Comparison of ENCODE assay signal across 23 cellular contexts in genomic region chr4:185457136-185457535, GRCh38. TPM values are rescaled to one million over a fixed set of nuclear protein-coding genes. Genes with fewer than 3 reads are reported as not detected.
DNase-seq lines count a peak whose midpoint lies in the region; FAIRE-seq and TF ChIP-seq lines count a peak whose summit lies in the region.
"Had no signal": no experiment of that assay in that cellular context is flagged by ENCODE, and none has a peak within 500 bp of the region (broad histone marks: within the 10 kb centered on the region; RNA-seq: fewer than 3 reads in every experiment).

No MANE protein-coding gene starts in this region.

- no peak overlapping the region for H3K18ac ChIP-seq in H1 (ENCODE audit: extremely low read depth, low read length)

- H3K9me3 ChIP-seq in H1 (ENCODE audit: insufficient read depth in 2 of 2, low read depth in 1 of 2, low read length in 1 of 2) = no peaks in the 10 kb centered on the region
- H3K9me3 ChIP-seq: adrenal gland, lower lobe of right lung, SJSA1, transverse colon had no signal

- H4K5ac ChIP-seq in H1 (ENCODE audit: insufficient read length, low read depth, low read length) = no peak overlapping the region

- TF ChIP-seq POLR2A in H1 (IDR thresholded peaks at IDR 0.05; ENCODE audit: control extremely low read depth in 1 of 2, low read depth in 2 of 2, low read length in 2 of 2) (no peak), GM12892 (IDR thresholded peaks at IDR 0.05; ENCODE audit: low read depth, low read length) (no peak), H54 (IDR thresholded peaks at IDR 0.05; ENCODE audit: low read depth, low read length) (no peak)

- FAIRE-seq in H1 (lab: Jason Lieb, UNC) = peak; percentile 69
- FAIRE-seq in GM12892 (lab: Jason Lieb, UNC) = no peak
- FAIRE-seq in H54 (lab: Jason Lieb, UNC) = no peak

- no peak overlapping the region for H2BK15ac ChIP-seq in H1 (ENCODE audit: low read length)

- H4K20me1 ChIP-seq in H1 (replicated peaks in 1 of 2; ENCODE audit: control insufficient read depth in 1 of 2, insufficient read depth in 2 of 2, low read length in 2 of 2) = no peaks in the 10 kb centered on the region

- no peaks in the 10 kb centered on the region for H3K36me3 ChIP-seq in H1 (ENCODE audit: control insufficient read depth in 2 of 4, insufficient read depth in 4 of 4, low read length in 3 of 4)
- H3K36me3 ChIP-seq: adrenal gland, lower lobe of right lung, SJSA1, transverse colon had no signal

- no peak overlapping the region for H3K14ac ChIP-seq in H1 (ENCODE audit: insufficient read length)

- POLR2A ChIA-PET in H1 (lab: Charles Lee; ENCODE audit: partially characterized antibody) = no interaction called here

- no peak overlapping the region for H4K8ac ChIP-seq in H1 (ENCODE audit: extremely low read depth, insufficient read depth, low read length)

- no peak overlapping the region for H2AFZ ChIP-seq in H1 (ENCODE audit: low read length)

- H2BK5ac ChIP-seq in H1 (ENCODE audit: low read depth, low read length) = no peak overlapping the region

- H3K56ac ChIP-seq in H1 (replicated peaks; ENCODE audit: insufficient read length, low read depth, low read length) = no peak overlapping the region

- no peak overlapping the region for H2BK120ac ChIP-seq in H1 (replicated peaks; ENCODE audit: low read depth, low read length)

- no peak overlapping the region for H3K27ac ChIP-seq in H1 (ENCODE audit: low read depth, low read length)
- H3K27ac ChIP-seq: adrenal gland, lower lobe of right lung, SJSA1, transverse colon had no signal

- H3K27me3 ChIP-seq in H1 (replicated peaks in 1 of 4; ENCODE audit: control insufficient read depth in 3 of 4, extremely low read depth in 1 of 4, insufficient read depth in 3 of 4, low read length in 3 of 4) = no peaks in the 10 kb centered on the region
- H3K27me3 ChIP-seq: adrenal gland, transverse colon had no signal

- H3K79me1 ChIP-seq in H1 (ENCODE audit: low read depth, low read length) = no peaks in the 10 kb centered on the region

- DNase-seq in NCI-H748 (lab: John Stamatoyannopoulos, UW; ENCODE audit: unreplicated experiment) (peak; percentile 7), NCI-H748 treated with DMSO at 0.1 percent for 48 hours (lab: John Stamatoyannopoulos, UW) (no peak), NCI-H2171 treated with DMSO at 0.1 percent for 48 hours (lab: John Stamatoyannopoulos, UW) (peak; percentile 70), H1 (ENCODE audit: low read depth in 1 of 2, low spot score in 2 of 2) (no peak), NCI-H1694 (lab: John Stamatoyannopoulos, UW) (no peak), GM12892 (ENCODE audit: insufficient read length) (no peak), H54 (ENCODE audit: insufficient read length, low spot score) (no peak), dedifferentiated amniotic fluid mesenchymal stem cell (ENCODE audit: extremely low spot score) (no peak)
- DNase-seq: activated CD4-positive, alpha-beta T cell treated with anti-CD3 and anti-CD28 coated beads for 48 hours; activated CD8-positive, alpha-beta memory T cell treated with anti-CD3 and anti-CD28 coated beads, Interleukin-2, amount 50 U/mL, for 4 hours; activated gamma-delta T cell; adrenal gland; CD4-positive, alpha-beta T cell; effector CD4-positive, alpha-beta T cell; EL; GOT3; Karpas-422; lower lobe of right lung; NCI-H1436; stimulated activated naive CD8-positive, alpha-beta T cell treated with anti-CD3 and anti-CD28 coated beads, Interleukin-15, Interleukin-2, amounts not matched to agents 100 U/mL and 50 U/mL, for 24 hours; T1000; transverse colon had no signal

- WGBS in H1 (ENCODE audit: extremely low coverage in 1 of 2, insufficient coverage in 1 of 2, insufficient read length in 1 of 2, insufficient replicate concordance in 2 of 2, low coverage in 1 of 2, low lambda C conversion rate in 2 of 2, missing lambda C conversion rate in 1 of 2), 2 experiments = 37% methylated on average over 3 of the region's 3 CpGs; no CpG with 5 or more reads in 1 of the 2 experiments

- H3K23me2 ChIP-seq in H1 (ENCODE audit: low read depth, low read length) = no peaks in the 10 kb centered on the region

- no peaks in the 10 kb centered on the region for H3K79me2 ChIP-seq in H1 (ENCODE audit: control insufficient read depth in 1 of 2, insufficient read depth in 2 of 2, low read length in 2 of 2)

- H2AK5ac ChIP-seq in H1 (ENCODE audit: low read depth, low read length) = no peak overlapping the region

- peaks cover 0 to 5% (median 1%) of the 10 kb centered on the region in 4 experiments; a peak in 1 of 7 replicates for H3K4me1 ChIP-seq in H1 (replicated peaks in 1 of 4; ENCODE audit: control insufficient read depth in 3 of 4, insufficient read depth in 4 of 4, low read length in 3 of 4)
- H3K4me1 ChIP-seq: adrenal gland, lower lobe of right lung, SJSA1, transverse colon had no signal

- TF ChIP-seq RAD21 in H1 (IDR thresholded peaks at IDR 0.05 in 1 of 2, conservative IDR thresholded peaks at IDR 0.05 in 1 of 2; ENCODE audit: low read depth in 2 of 2, low read length in 2 of 2) = peak; percentile 30 to 35; a peak in 2 of 4 replicates

- TF ChIP-seq EP300 in H1 (IDR thresholded peaks at IDR 0.05; ENCODE audit: borderline replicate concordance in 1 of 2, low read depth in 2 of 2, low read length in 2 of 2) = no peak

- no peak overlapping the region for H2BK20ac ChIP-seq in H1 (ENCODE audit: low read length)

- TF ChIP-seq CTCF in H1 (IDR thresholded peaks at IDR 0.05; ENCODE audit: control extremely low read depth in 1 of 3, insufficient read depth in 1 of 3, low read depth in 1 of 3, low read length in 3 of 3) = no peak

- CTCF ChIA-PET in H1 (lab: Charles Lee; ENCODE audit: partially characterized antibody) = interaction anchor here (0.6 to 1.2 kb wide), 6 partner anchors 9 to 680 kb away, joined by 3 to 6 read pairs (median 3); no protein-coding TSS in a partner anchor

- no peak overlapping the region for H3K23ac ChIP-seq in H1 (ENCODE audit: insufficient read length)

- H3K4me2 ChIP-seq in H1 (ENCODE audit: insufficient read depth in 1 of 2, low read depth in 2 of 2, low read length in 2 of 2) = peak overlapping the region in 1 of 2 experiments; percentile 17; a peak in 1 of 4 replicates

- H3K4me3 ChIP-seq in H1 (ENCODE audit: extremely low read depth in 1 of 4, insufficient read depth in 2 of 4, low read depth in 3 of 4, low read length in 4 of 4) = no peak overlapping the region
- H3K4me3 ChIP-seq: adrenal gland, lower lobe of right lung, SJSA1, transverse colon had no signal

- no peak overlapping the region for H3K4ac ChIP-seq in H1 (replicated peaks; ENCODE audit: insufficient read length, low read depth, low read length)

- H3K9ac ChIP-seq in H1 (replicated peaks in 1 of 4; ENCODE audit: extremely low read depth in 1 of 4, low read depth in 3 of 4, low read length in 3 of 4) = no peak overlapping the region

- no peak overlapping the region for H4K91ac ChIP-seq in H1 (replicated peaks; ENCODE audit: insufficient read length, low read length)

- no peak overlapping the region for H2BK12ac ChIP-seq in H1 (ENCODE audit: low read depth, low read length)

TF ChIP-seq in H1, 55 proteins besides CTCF, POLR2A, EP300 and RAD21:
- TF ChIP-seq TEAD4 (IDR thresholded peaks at IDR 0.05; ENCODE audit: low read depth, low read length) (no peak), BACH1 (IDR thresholded peaks at IDR 0.05; ENCODE audit: low read length) (no peak), YY1 (IDR thresholded peaks at IDR 0.05; ENCODE audit: low read depth, low read length) (no peak), FOSL1 (IDR thresholded peaks at IDR 0.05; ENCODE audit: insufficient read depth, low read depth, low read length) (no peak), GABPA (IDR thresholded peaks at IDR 0.05; ENCODE audit: borderline replicate concordance, insufficient read depth, low read length) (no peak), EZH2 (IDR thresholded peaks at IDR 0.05; ENCODE audit: low read depth, low read length, severe bottlenecking) (no peak), NANOG (IDR thresholded peaks at IDR 0.05; ENCODE audit: insufficient read depth, low read depth, low read length, poor library complexity, severe bottlenecking) (no peak)

RNA-seq across cellular contexts. Expression of gene CCDC110, which starts 14.4 kb away (rescaled TPM):
- 2.5 and 3.1 TPM in 2 replicates for total RNA-seq in H1 (2021; fragmentation: NEBNext Ultra II Directional; extraction: Animal tissue kit (Norgen Biotek cat#: 25700))
- polyA plus RNA-seq in H1 (2011; rRNA removed) = 0.33 and 0.36 TPM in 2 replicates
- polyA plus RNA-seq in H1 (2011; cell fraction: cytosol; rRNA removed) = 0.87 TPM
- polyA plus RNA-seq in H1 (2011; cell fraction: nucleus; rRNA removed) = 0.76 TPM
- polyA plus RNA-seq in H1 (2012, experiment 1 of 2) = 1.1 to 2.3 TPM (median 1.4 TPM) in 4 replicates
- polyA plus RNA-seq in H1 (2012, experiment 2 of 2) = 0.28 TPM
- 3.1 TPM for polyA plus RNA-seq in H1 (2013, experiment 1 of 2)
- 3.1 TPM for polyA plus RNA-seq in H1 (2013, experiment 2 of 2)
- 1.6 and 2.1 TPM in 2 replicates for polyA minus RNA-seq in H1 (2011; rRNA and poly(A)+ RNA removed)
- 3.6 TPM for polyA minus RNA-seq in H1 (2011; cell fraction: cytosol; rRNA and poly(A)+ RNA removed)
- 7.4 TPM for polyA minus RNA-seq in H1 (2011; cell fraction: nucleus; rRNA and poly(A)+ RNA removed)
- polyA plus RNA-seq in GM12892 (2012; ENCODE audit: missing spikeins) = 2.8 TPM

RNA-seq across cellular contexts. Expression of gene UFSP2, which starts 31.4 kb away (rescaled TPM):
- 24.0 and 26.0 TPM in 2 replicates for total RNA-seq in H1 (2021; fragmentation: NEBNext Ultra II Directional; extraction: Animal tissue kit (Norgen Biotek cat#: 25700))
- polyA plus RNA-seq in H1 (2011; rRNA removed) = 15.7 and 22.9 TPM in 2 replicates
- polyA plus RNA-seq in H1 (2011; cell fraction: cytosol; rRNA removed) = 28.6 TPM
- polyA plus RNA-seq in H1 (2011; cell fraction: nucleus; rRNA removed) = 8.4 TPM
- 30.8 to 43.4 TPM (median 31.2 TPM) in 4 replicates for polyA plus RNA-seq in H1 (2012, experiment 1 of 2)
- 4.5 TPM for polyA plus RNA-seq in H1 (2012, experiment 2 of 2)
- 17.6 TPM for polyA plus RNA-seq in H1 (2013, experiment 1 of 2)
- polyA plus RNA-seq in H1 (2013, experiment 2 of 2) = 18.5 TPM
- 23.2 and 34.1 TPM in 2 replicates for polyA minus RNA-seq in H1 (2011; rRNA and poly(A)+ RNA removed)
- 23.7 TPM for polyA minus RNA-seq in H1 (2011; cell fraction: cytosol; rRNA and poly(A)+ RNA removed)
- 26.7 TPM for polyA minus RNA-seq in H1 (2011; cell fraction: nucleus; rRNA and poly(A)+ RNA removed)
- 22.8 TPM for polyA plus RNA-seq in GM12892 (2012; ENCODE audit: missing spikeins)

Comparison
In these comparisons a context has a peak if more than half of its experiments do, and no peak if none do; other contexts are left out.
1. DNase-seq: peak in NCI-H748 (single experiment) and NCI-H2171 treated with DMSO at 0.1 percent for 48 hours (single experiment); none in NCI-H748 treated with DMSO at 0.1 percent for 48 hours (single experiment), H1 (0 of 2), NCI-H1694 (single experiment), GM12892 (single experiment), H54 (single experiment) and dedifferentiated amniotic fluid mesenchymal stem cell (single experiment).